Comparison of ENCODE assay signal across 9 cellular contexts in the genomic region with DNA sequence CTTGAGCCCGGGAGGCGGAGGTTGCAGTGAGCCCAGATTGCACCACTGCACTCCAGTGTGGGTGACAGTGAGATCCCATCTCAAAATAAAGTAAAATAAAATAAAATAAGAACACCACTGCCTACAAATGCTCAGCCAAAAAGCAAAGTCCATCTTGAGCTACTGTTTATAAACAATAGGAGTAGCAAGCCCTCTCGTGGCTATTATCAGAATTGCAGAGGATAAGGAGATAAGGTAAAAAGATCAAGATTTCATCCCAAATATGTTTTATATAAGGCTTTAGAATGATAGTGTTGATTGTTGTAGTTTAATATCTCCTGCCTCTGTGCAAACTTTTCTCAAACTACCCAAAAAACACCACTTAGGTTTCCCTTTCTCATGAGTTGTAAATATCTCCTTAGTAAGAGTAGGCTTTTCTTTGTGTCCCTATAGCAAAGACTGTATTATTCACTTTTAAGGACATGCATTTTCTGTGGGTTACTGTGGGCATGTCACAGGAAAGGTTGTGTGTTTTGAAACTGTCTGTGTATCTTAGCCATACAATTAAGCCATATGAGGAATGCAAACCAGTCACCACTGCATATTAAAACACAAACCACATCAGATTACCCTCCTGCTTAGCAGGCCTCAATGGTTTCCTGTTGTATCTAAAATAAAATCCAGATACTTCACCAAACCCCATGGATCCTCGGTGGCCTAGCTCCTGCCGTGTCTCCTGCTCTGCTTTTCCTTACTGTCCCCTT. TPM values are rescaled to one million over a fixed set of nuclear protein-coding genes. Genes with fewer than 3 reads are reported as not detected.
DNase-seq lines count a peak whose midpoint lies in the region; TF ChIP-seq lines count a peak whose summit lies in the region.
"Had no signal": no experiment of that assay in that cellular context is flagged by ENCODE, and none has a peak within 500 bp of the region (broad histone marks: within the 10 kb centered on the region; RNA-seq: fewer than 3 reads in every experiment).

No MANE protein-coding gene starts in this region.

- no peak for TF ChIP-seq EP300 in ovary (IDR thresholded peaks at IDR 0.05)

- 42 to 57% (median 51%) methylated on average over 5 of the region's 5 CpGs for WGBS in spleen, 5 donors
- 67 to 72% (median 68%) methylated on average over 5 of the region's 5 CpGs for WGBS in ovary, 3 donors

- peak; percentile 69 for TF ChIP-seq CTCF in AG09309 (IDR thresholded peaks at IDR 0.05; ENCODE audit: control insufficient read depth, insufficient read depth, low read depth, low read length, missing control alignments)
- peak; percentile 45 for TF ChIP-seq CTCF in WERI-Rb-1 (IDR thresholded peaks at IDR 0.05; ENCODE audit: low read depth, low read length)
- peak; percentile 26 to 78 (median 67) for TF ChIP-seq CTCF in spleen (IDR thresholded peaks at IDR 0.05 in 8 of 11, conservative IDR thresholded peaks at IDR 0.05 in 3 of 11)
- TF ChIP-seq CTCF in ovary (IDR thresholded peaks at IDR 0.05) = no peak

- DNase-seq in AG09309 (ENCODE audit: low read depth) (peak; percentile 33), GM03348 (ENCODE audit: low spot score) (peak; percentile 72), M059J (ENCODE audit: low read depth) (peak; percentile 68), WERI-Rb-1 (no peak), hepatic stellate cell (ENCODE audit: low spot score) (peak; percentile 48), spleen (no peak), ovary (no peak)
- DNase-seq in effector CD8-positive, alpha-beta T cell (lab: John Stamatoyannopoulos, UW) = no peak
- DNase-seq: naive B cell had no signal

- H3K27ac ChIP-seq in WERI-Rb-1 = no peak overlapping the region
- H3K27ac ChIP-seq in spleen = no peak overlapping the region
- H3K27ac ChIP-seq in ovary = no peak overlapping the region

- intact Hi-C loops in spleen (cut with DNase I; ENCODE audit: low total_unique reads) (loop anchor here (5.0 kb wide), 1 partner anchor 687 kb away; no protein-coding TSS in a partner anchor), ovary (cut with DNase I) (no loop called here)

- TF ChIP-seq POLR2A in spleen (IDR thresholded peaks at IDR 0.05) = no peak
- no peak for TF ChIP-seq POLR2A in ovary (IDR thresholded peaks at IDR 0.05)

- H3K9me3 ChIP-seq in WERI-Rb-1 (ENCODE audit: severe bottlenecking) = peaks cover 11% of the 10 kb centered on the region
- peaks cover 0 to 23% (median 18%) of the 10 kb centered on the region in 8 donors for H3K9me3 ChIP-seq in spleen
- peaks cover 0 to 2% of the 10 kb centered on the region in 2 donors for H3K9me3 ChIP-seq in ovary

- H3K4me3 ChIP-seq in AG09309 (ENCODE audit: control insufficient read depth, low read depth, low read length) (no peak overlapping the region), WERI-Rb-1 (ENCODE audit: low read depth, low read length) (no peak overlapping the region), spleen (no peak overlapping the region), ovary (no peak overlapping the region)

- H3K27me3 ChIP-seq in WERI-Rb-1 (ENCODE audit: insufficient read depth, low read depth, severe bottlenecking) = no peaks in the 10 kb centered on the region
- peaks cover 0 to 4% (median 0%) of the 10 kb centered on the region in 7 donors for H3K27me3 ChIP-seq in spleen (replicated peaks in 1 of 7)
- no peaks in the 10 kb centered on the region for H3K27me3 ChIP-seq in ovary

- H3K4me1 ChIP-seq in spleen (peaks cover 0 to 7% (median 0%) of the 10 kb centered on the region in 6 donors), ovary (ENCODE audit: insufficient read depth) (no peaks in the 10 kb centered on the region)

- H3K36me3 ChIP-seq in WERI-Rb-1 = no peaks in the 10 kb centered on the region
- no peaks in the 10 kb centered on the region for H3K36me3 ChIP-seq in spleen
- H3K36me3 ChIP-seq in ovary = no peaks in the 10 kb centered on the region

RNA-seq across cellular contexts. Expression of gene CKS2, which starts 31.8 kb away (rescaled TPM):
- total RNA-seq in M059J (2014; rRNA removed; shearing (Covaris generic)) = 574 and 946 TPM in 2 replicates
- total RNA-seq in spleen (10 to 100 TPM in 6 of 7 donors, 1 to 10 TPM in 1; 9.2 to 27.3 (median 13.9) TPM), ovary (10 to 100 TPM in 1 of 7 donors, 1 to 10 TPM in 6; 2.9 to 13.7 (median 7.5) TPM)
- polyA plus RNA-seq in spleen (100 to 1,000 TPM in 2 of 3 donors, 10 to 100 TPM in 1; 50.0 to 142 (median 109) TPM), ovary (10 to 100 TPM; 13.6 to 13.8 TPM)

RNA-seq across cellular contexts. Expression of gene SECISBP2, which starts 39.1 kb away (rescaled TPM):
- 21.5 and 22.1 TPM in 2 replicates for total RNA-seq in M059J (2014; rRNA removed; shearing (Covaris generic))
- total RNA-seq in spleen (100 to 1,000 TPM in 1 of 7 donors, 10 to 100 TPM in 6; 55.7 to 117 (median 86.7) TPM), ovary (10 to 100 TPM; 42.8 to 87.6 (median 57.7) TPM)
- polyA plus RNA-seq in spleen (10 to 100 TPM; 20.7 to 40.2 (median 38.4) TPM), ovary (10 to 100 TPM; 31.2 to 36.3 TPM)

Comparison
In these comparisons a context has a peak if more than half of its experiments do, and no peak if none do; other contexts are left out.
1. DNase-seq: peak in AG09309 (single experiment), GM03348 (single experiment), M059J (single experiment) and hepatic stellate cell (single experiment); none in WERI-Rb-1 (single experiment), spleen (single experiment), effector CD8-positive, alpha-beta T cell (single experiment) and ovary (0 of 5).
2. CTCF ChIP-seq: peak in AG09309 (single experiment), WERI-Rb-1 (single experiment) and spleen (11 of 11); none in ovary (0 of 3).
3. RNA of gene CKS2, which starts 31.8 kb away (total RNA-seq): 574 to 946 TPM in M059J; 9.2 to 27.3 TPM in spleen and 2.9 to 13.7 TPM in ovary; every median in the first group is over 10 times any median in the second.